9 cellular contexts compared by ENCODE assay signal in the genomic region with DNA sequence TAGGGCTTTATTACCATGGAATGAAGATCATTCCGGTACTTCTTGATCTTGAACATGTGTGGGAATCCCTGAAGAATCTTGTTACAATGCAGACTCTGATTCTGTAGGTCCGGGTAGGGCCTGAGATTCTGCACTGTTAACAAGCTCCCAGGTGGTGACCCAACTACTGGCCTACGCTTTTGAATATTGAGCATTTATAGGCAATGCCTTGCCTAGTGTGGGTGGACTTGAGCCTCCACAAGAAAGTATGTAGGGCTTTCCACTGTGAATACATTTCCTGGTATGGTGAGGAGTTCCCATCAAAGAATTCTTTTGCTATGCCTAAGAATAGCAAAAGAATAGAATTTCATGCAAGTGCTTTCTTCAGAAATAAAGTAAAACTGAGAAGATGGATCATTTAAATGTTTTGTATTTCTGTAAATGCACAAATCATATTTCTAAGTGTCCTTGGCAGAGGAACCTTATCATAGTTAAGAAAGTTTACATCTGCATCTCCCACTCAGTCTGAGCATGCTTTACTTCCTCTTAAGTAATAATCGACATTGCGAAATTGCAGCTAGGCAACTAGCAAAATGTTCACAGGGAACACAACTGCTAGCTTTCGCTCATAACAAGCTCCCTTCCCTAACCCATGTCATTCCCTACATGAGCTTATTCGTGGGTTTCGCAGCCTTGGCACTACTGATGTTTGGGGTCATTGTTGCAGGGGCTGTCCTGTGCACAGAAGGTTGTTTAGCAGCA.
DNase-seq lines count a peak whose midpoint lies in the region; ATAC-seq and TF ChIP-seq lines count a peak whose summit lies in the region.
"Had no signal": no experiment of that assay in that cellular context is flagged by ENCODE, and none has a peak within 500 bp of the region (broad histone marks: within the 10 kb centered on the region; RNA-seq: fewer than 3 reads in every experiment).

No MANE protein-coding gene starts in this region.

- H3K9me3 Mint-ChIP-seq in WTC11, result no peaks in the 10 kb centered on the region

- POLR2A ChIA-PET in RWPE1 (lab: Yijun Ruan, JAX; ENCODE audit: low non-redundant PET), result no interaction called here
- POLR2A ChIA-PET in WTC11 (lab: Charles Lee), result no interaction called here

- CTCF ChIA-PET in RWPE1 (lab: Yijun Ruan, JAX) (interaction anchor here (0.5 to 0.6 kb wide), 4 partner anchors 14 to 282 kb away, joined by 3 to 4 read pairs (median 3); no protein-coding TSS in a partner anchor), WTC11 (lab: Charles Lee) (no interaction called here)

- no peak overlapping the region for H3K4me2 ChIP-seq in neuronal stem cell (ENCODE audit: insufficient read depth, low read length, poor library complexity, severe bottlenecking)

- no peak overlapping the region for H3K4me3 Mint-ChIP-seq in WTC11

- H3K14ac ChIP-seq in neuronal stem cell (ENCODE audit: low read length), result no peak overlapping the region

- no peaks in the 10 kb centered on the region for H3K27me3 Mint-ChIP-seq in WTC11 (ENCODE audit: low read depth)

- H3K18ac ChIP-seq in neuronal stem cell (ENCODE audit: low read length), result no peak overlapping the region

- TF ChIP-seq CTCF in RWPE1 (conservative IDR thresholded peaks at IDR 0.05; ENCODE audit: low read depth) (no peak), WTC11 (IDR thresholded peaks at IDR 0.05) (no peak)

- H2BK12ac ChIP-seq in neuronal stem cell (ENCODE audit: low read length), result no peak overlapping the region

- H3K4me3 ChIP-seq in neuronal stem cell (ENCODE audit: low read length in 2 of 2), result no peak overlapping the region

- no peak overlapping the region for H2BK15ac ChIP-seq in neuronal stem cell (ENCODE audit: low read length)

- WGBS in neuronal stem cell (ENCODE audit: extremely low coverage in 2 of 2, insufficient read length in 2 of 2, insufficient replicate concordance in 1 of 2), 2 donors, result no CpG with 5 or more reads among the region's 8 CpGs

- no peak overlapping the region for H3K27ac Mint-ChIP-seq in WTC11

- H3K27ac ChIP-seq in RWPE1, result peak overlapping the region; percentile 93
- no peak overlapping the region for H3K27ac ChIP-seq in neuronal stem cell (replicated peaks; ENCODE audit: low read length)

- H3K4me1 Mint-ChIP-seq in WTC11, result peaks cover 6% of the 10 kb centered on the region; the same call in 1 of the 2 replicates

- no peak overlapping the region for H3K23ac ChIP-seq in neuronal stem cell (ENCODE audit: low read depth, low read length, poor library complexity)

- no peak overlapping the region for H2BK120ac ChIP-seq in neuronal stem cell (ENCODE audit: low read depth, low read length)

- H2AFZ ChIP-seq in neuronal stem cell (ENCODE audit: low read length), result no peak overlapping the region

- no peaks in the 10 kb centered on the region for H3K9me3 ChIP-seq in neuronal stem cell (replicated peaks in 1 of 2; ENCODE audit: control insufficient read depth in 2 of 2, insufficient read depth in 1 of 2, low read depth in 1 of 2, low read length in 2 of 2)

- H3K79me1 ChIP-seq in neuronal stem cell (ENCODE audit: low read depth, low read length), result no peaks in the 10 kb centered on the region

- no peak overlapping the region for H3K9ac ChIP-seq in neuronal stem cell (ENCODE audit: low read depth, low read length, poor library complexity)

- no peaks in the 10 kb centered on the region for H3K27me3 ChIP-seq in neuronal stem cell (ENCODE audit: control insufficient read depth in 3 of 3, insufficient read depth in 3 of 3, low read depth in 1 of 3, low read length in 3 of 3)

- no peaks in the 10 kb centered on the region for H3K36me3 Mint-ChIP-seq in WTC11

- H3K4ac ChIP-seq in neuronal stem cell (ENCODE audit: low read length), result no peak overlapping the region

- no peak overlapping the region for H2BK5ac ChIP-seq in neuronal stem cell (ENCODE audit: low read length)

- no peak overlapping the region for H4K91ac ChIP-seq in neuronal stem cell (ENCODE audit: low read depth, low read length, poor library complexity)

- ATAC-seq in HG03196 (IDR thresholded peaks at IDR 0.05; ENCODE audit: unreplicated experiment) (no peak), WTC11 (no peak)

- no peak overlapping the region for H4K8ac ChIP-seq in neuronal stem cell (ENCODE audit: low read depth, low read length)

- peaks cover 2 to 4% of the 10 kb centered on the region in 2 donors for H3K4me1 ChIP-seq in neuronal stem cell (ENCODE audit: control insufficient read depth in 2 of 2, insufficient read depth in 1 of 2, low read depth in 1 of 2, low read length in 2 of 2)

- peak; percentile 73 for DNase-seq in GM03348 (ENCODE audit: low spot score)
- peak; percentile 80 for DNase-seq in RWPE1 (ENCODE audit: low spot score)
- DNase-seq in fibroblast of peridontal ligament (ENCODE audit: extremely low read depth), result peak; percentile 99
- DNase-seq in renal cortical epithelial cell (ENCODE audit: low read depth), result peak; percentile 93
- DNase-seq in WTC11 (ENCODE audit: low spot score), result no peak
- DNase-seq in T1000 (lab: John Stamatoyannopoulos, UW), result no peak
- DNase-seq in neuronal stem cell (ENCODE audit: low spot score), result no peak
- DNase-seq: activated CD4-positive, alpha-beta T cell treated with anti-CD3 and anti-CD28 coated beads for 1 hour had no signal

- no peak overlapping the region for H2AK5ac ChIP-seq in neuronal stem cell (ENCODE audit: low read depth, low read length)

- no peaks in the 10 kb centered on the region for H3K36me3 ChIP-seq in neuronal stem cell (replicated peaks in 1 of 2; ENCODE audit: control insufficient read depth in 2 of 2, insufficient read depth in 2 of 2, low read length in 2 of 2)

TF ChIP-seq in WTC11, 78 proteins besides CTCF, POLR2A, EP300 and RAD21 (continues in another document):
- TF ChIP-seq SOX15 (CRISPR knock-in tag; IDR thresholded peaks at IDR 0.05) (no peak), ZNF232 (CRISPR knock-in tag; IDR thresholded peaks at IDR 0.05) (no peak), ZNF263 (CRISPR knock-in tag; IDR thresholded peaks at IDR 0.05; ENCODE audit: low read depth) (no peak), GABPB1 (CRISPR knock-in tag; IDR thresholded peaks at IDR 0.05) (no peak), ESRRA (CRISPR knock-in tag; IDR thresholded peaks at IDR 0.05; ENCODE audit: borderline replicate concordance) (no peak), MYBL2 (CRISPR knock-in tag; IDR thresholded peaks at IDR 0.05) (no peak), CBFB (CRISPR knock-in tag; IDR thresholded peaks at IDR 0.05; ENCODE audit: low read depth) (no peak), MLX (CRISPR knock-in tag; IDR thresholded peaks at IDR 0.05) (no peak), OVOL2 (CRISPR knock-in tag; IDR thresholded peaks at IDR 0.05; ENCODE audit: borderline replicate concordance) (no peak), STAT6 (CRISPR knock-in tag; conservative IDR thresholded peaks at IDR 0.05; ENCODE audit: low read depth) (no peak)
- TF ChIP-seq, protein P1, sequence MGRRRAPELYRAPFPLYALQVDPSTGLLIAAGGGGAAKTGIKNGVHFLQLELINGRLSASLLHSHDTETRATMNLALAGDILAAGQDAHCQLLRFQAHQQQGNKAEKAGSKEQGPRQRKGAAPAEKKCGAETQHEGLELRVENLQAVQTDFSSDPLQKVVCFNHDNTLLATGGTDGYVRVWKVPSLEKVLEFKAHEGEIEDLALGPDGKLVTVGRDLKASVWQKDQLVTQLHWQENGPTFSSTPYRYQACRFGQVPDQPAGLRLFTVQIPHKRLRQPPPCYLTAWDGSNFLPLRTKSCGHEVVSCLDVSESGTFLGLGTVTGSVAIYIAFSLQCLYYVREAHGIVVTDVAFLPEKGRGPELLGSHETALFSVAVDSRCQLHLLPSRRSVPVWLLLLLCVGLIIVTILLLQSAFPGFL (CRISPR knock-in tag; IDR thresholded peaks at IDR 0.05; ENCODE audit: borderline replicate concordance), result no peak
- TF ChIP-seq, protein P2, sequence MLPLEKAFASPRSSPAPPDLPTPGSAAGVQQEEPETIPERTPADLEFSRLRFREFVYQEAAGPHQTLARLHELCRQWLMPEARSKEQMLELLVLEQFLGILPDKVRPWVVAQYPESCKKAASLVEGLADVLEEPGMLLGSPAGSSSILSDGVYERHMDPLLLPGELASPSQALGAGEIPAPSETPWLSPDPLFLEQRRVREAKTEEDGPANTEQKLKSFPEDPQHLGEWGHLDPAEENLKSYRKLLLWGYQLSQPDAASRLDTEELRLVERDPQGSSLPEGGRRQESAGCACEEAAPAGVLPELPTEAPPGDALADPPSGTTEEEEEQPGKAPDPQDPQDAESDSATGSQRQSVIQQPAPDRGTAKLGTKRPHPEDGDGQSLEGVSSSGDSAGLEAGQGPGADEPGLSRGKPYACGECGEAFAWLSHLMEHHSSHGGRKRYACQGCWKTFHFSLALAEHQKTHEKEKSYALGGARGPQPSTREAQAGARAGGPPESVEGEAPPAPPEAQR (CRISPR knock-in tag; IDR thresholded peaks at IDR 0.05), result no peak
- TF ChIP-seq, protein P3, sequence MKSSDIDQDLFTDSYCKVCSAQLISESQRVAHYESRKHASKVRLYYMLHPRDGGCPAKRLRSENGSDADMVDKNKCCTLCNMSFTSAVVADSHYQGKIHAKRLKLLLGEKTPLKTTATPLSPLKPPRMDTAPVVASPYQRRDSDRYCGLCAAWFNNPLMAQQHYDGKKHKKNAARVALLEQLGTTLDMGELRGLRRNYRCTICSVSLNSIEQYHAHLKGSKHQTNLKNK (CRISPR knock-in tag; IDR thresholded peaks at IDR 0.05), result no peak

Comparison
In these comparisons a context has a peak if more than half of its experiments do, and no peak if none do; other contexts are left out.
1. DNase-seq: peak in GM03348 (single experiment), RWPE1 (single experiment), fibroblast of peridontal ligament (single experiment) and renal cortical epithelial cell (single experiment); none in WTC11 (single experiment), T1000 (single experiment) and neuronal stem cell (single experiment).